22 cellular contexts compared by ENCODE assay signal in the genomic region with DNA sequence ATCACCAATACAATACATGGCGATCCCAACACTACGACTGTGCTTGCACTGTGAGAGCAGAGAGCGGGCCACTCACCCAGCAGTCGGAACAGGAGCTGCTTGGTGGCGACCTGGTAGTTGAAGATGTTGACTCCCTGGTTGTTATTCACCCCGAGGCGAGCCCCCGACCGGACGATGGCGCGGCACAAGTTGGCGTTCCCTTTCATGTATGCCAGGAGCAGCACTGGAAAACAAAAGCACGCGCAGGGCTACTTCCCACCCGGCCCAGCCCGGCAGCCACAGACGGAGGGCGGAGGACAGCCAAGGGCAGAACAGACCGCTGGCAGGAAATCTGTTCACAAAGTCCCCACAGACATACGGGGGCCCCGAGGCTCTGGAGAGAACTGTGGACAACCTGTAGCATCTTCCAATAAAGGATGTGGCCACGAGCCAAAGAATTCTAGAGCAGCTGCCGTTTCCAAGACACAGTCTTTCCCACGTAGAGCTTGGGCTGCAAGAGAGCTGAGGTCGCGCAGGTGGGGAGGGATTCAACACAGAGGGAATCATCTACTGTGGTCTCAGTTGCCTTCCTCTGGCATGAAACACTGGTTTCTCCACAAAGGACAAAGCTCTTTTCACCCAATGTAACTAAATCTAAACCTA. TPM values are rescaled to one million over a fixed set of nuclear protein-coding genes. Genes with fewer than 3 reads are reported as not detected.
DNase-seq lines count a peak whose midpoint lies in the region; ATAC-seq and TF ChIP-seq lines count a peak whose summit lies in the region.
"Had no signal": no experiment of that assay in that cellular context is flagged by ENCODE, and none has a peak within 500 bp of the region (broad histone marks: within the 10 kb centered on the region; RNA-seq: fewer than 3 reads in every experiment).

No MANE protein-coding gene starts in this region.

- H3K9ac ChIP-seq in neuronal stem cell (ENCODE audit: low read depth, low read length, poor library complexity): no peak overlapping the region
- H3K9ac ChIP-seq: BLaER1 treated with 17β-estradiol and CSF1 and Interleukin-3, amounts not matched to agents 10 nM and 100 nM had no signal

- no peak overlapping the region for H3K4me3 Mint-ChIP-seq in CD4-positive, CD25-positive, alpha-beta regulatory T cell

- H3K36me3 ChIP-seq in CD4-positive, CD25-positive, alpha-beta regulatory T cell (ENCODE audit: control insufficient read depth, insufficient read depth, low read length): peaks cover 77% of the 10 kb centered on the region
- H3K36me3 ChIP-seq in SJCRH30 (peaks cover 13% of the 10 kb centered on the region), neuronal stem cell (replicated peaks in 1 of 2; ENCODE audit: control insufficient read depth in 2 of 2, insufficient read depth in 2 of 2, low read length in 2 of 2) (peaks cover 63 to 96% of the 10 kb centered on the region in 2 donors)

- ATAC-seq in CD4-positive, CD25-positive, alpha-beta regulatory T cell (ENCODE audit: low read depth in 2 of 2): no peak
- ATAC-seq in GM18868 (IDR thresholded peaks at IDR 0.05; ENCODE audit: unreplicated experiment): no peak
- ATAC-seq: HepG2, K562 had no signal

- peaks cover 44% of the 10 kb centered on the region for H3K36me3 Mint-ChIP-seq in CD4-positive, CD25-positive, alpha-beta regulatory T cell

- H3K9me3 ChIP-seq in CD4-positive, CD25-positive, alpha-beta regulatory T cell (ENCODE audit: control insufficient read depth in 2 of 2, low read length in 2 of 2): no peaks in the 10 kb centered on the region
- H3K9me3 ChIP-seq in SJCRH30 (replicated peaks) (no peaks in the 10 kb centered on the region), neuronal stem cell (replicated peaks in 1 of 2; ENCODE audit: control insufficient read depth in 2 of 2, insufficient read depth in 1 of 2, low read depth in 1 of 2, low read length in 2 of 2) (no peaks in the 10 kb centered on the region)
- H3K9me3 ChIP-seq: BLaER1 treated with 17β-estradiol and CSF1 and Interleukin-3, amounts not matched to agents 10 nM and 100 nM; MG63; Peyer's patch had no signal

- H4K8ac ChIP-seq in neuronal stem cell (ENCODE audit: low read depth, low read length): no peak overlapping the region

- H2BK12ac ChIP-seq in neuronal stem cell (ENCODE audit: low read length): no peak overlapping the region

- peaks cover 26% of the 10 kb centered on the region for H3K4me1 ChIP-seq in CD4-positive, CD25-positive, alpha-beta regulatory T cell (ENCODE audit: control insufficient read depth, insufficient read depth, low read length, poor library complexity, severe bottlenecking)
- H3K4me1 ChIP-seq in SJCRH30 (no peaks in the 10 kb centered on the region), neuronal stem cell (ENCODE audit: control insufficient read depth in 2 of 2, insufficient read depth in 1 of 2, low read depth in 1 of 2, low read length in 2 of 2) (no peaks in the 10 kb centered on the region)
- H3K4me1 ChIP-seq: Peyer's patch had no signal

- no peak overlapping the region for H3K4me3 ChIP-seq in CD4-positive, CD25-positive, alpha-beta regulatory T cell (ENCODE audit: low read depth, low read length)
- H3K4me3 ChIP-seq in SJCRH30 (no peak overlapping the region), neuronal stem cell (ENCODE audit: low read length in 2 of 2) (no peak overlapping the region), coronary artery (no peak overlapping the region)
- H3K4me3 ChIP-seq: BLaER1 treated with 17β-estradiol and CSF1 and Interleukin-3, amounts not matched to agents 10 nM and 100 nM; K562; MG63; Peyer's patch had no signal

- no peaks in the 10 kb centered on the region for H3K9me3 Mint-ChIP-seq in CD4-positive, CD25-positive, alpha-beta regulatory T cell

- no peak overlapping the region for H3K27ac ChIP-seq in CD4-positive, CD25-positive, alpha-beta regulatory T cell (ENCODE audit: insufficient read depth, low read length, poor library complexity, severe bottlenecking)
- H3K27ac ChIP-seq in SJCRH30: no peak overlapping the region
- H3K27ac ChIP-seq in neuronal stem cell (replicated peaks; ENCODE audit: low read length): no peak overlapping the region
- H3K27ac ChIP-seq in coronary artery: no peak overlapping the region
- H3K27ac ChIP-seq: BLaER1 treated with 17β-estradiol and CSF1 and Interleukin-3, amounts not matched to agents 10 nM and 100 nM; HL-60; Peyer's patch had no signal

- no peak overlapping the region for H4K91ac ChIP-seq in neuronal stem cell (ENCODE audit: low read depth, low read length, poor library complexity)

- no peak overlapping the region for H3K23ac ChIP-seq in neuronal stem cell (ENCODE audit: low read depth, low read length, poor library complexity)

- no peak overlapping the region for H2BK120ac ChIP-seq in neuronal stem cell (ENCODE audit: low read depth, low read length)

- no peak overlapping the region for H2AFZ ChIP-seq in neuronal stem cell (ENCODE audit: low read length)

- no peak overlapping the region for H3K18ac ChIP-seq in neuronal stem cell (ENCODE audit: low read length)

- DNase-seq in NCI-H2196 (lab: John Stamatoyannopoulos, UW; ENCODE audit: unreplicated experiment) (peak; percentile 1), NCI-H2196 treated with DMSO at 0.1 percent for 48 hours (lab: John Stamatoyannopoulos, UW; ENCODE audit: unreplicated experiment) (no peak), SJCRH30 (peak; percentile 22 to 51), neuronal stem cell (ENCODE audit: low spot score) (no peak), coronary artery (ENCODE audit: low spot score) (no peak), NCI-H345 treated with DMSO at 0.1 percent for 48 hours (lab: John Stamatoyannopoulos, UW; ENCODE audit: unreplicated experiment) (no peak)
- no peak for DNase-seq in CD4-positive, CD25-positive, alpha-beta regulatory T cell
- DNase-seq: 8988T, GF-D8, H7, MG63, NCI-H1048, NCI-H1417 treated with DMSO at 0.1 percent for 48 hours, NCI-H1930, NCI-H226, NCI-H774, Peyer's patch had no signal

- H3K4ac ChIP-seq in neuronal stem cell (ENCODE audit: low read length): no peak overlapping the region

- no peaks in the 10 kb centered on the region for H3K27me3 ChIP-seq in CD4-positive, CD25-positive, alpha-beta regulatory T cell (ENCODE audit: control insufficient read depth, insufficient read depth, low read length)
- H3K27me3 ChIP-seq in SJCRH30: no peaks in the 10 kb centered on the region
- H3K27me3 ChIP-seq in neuronal stem cell (ENCODE audit: control insufficient read depth in 3 of 3, insufficient read depth in 3 of 3, low read depth in 1 of 3, low read length in 3 of 3): no peaks in the 10 kb centered on the region
- H3K27me3 ChIP-seq: BLaER1 treated with 17β-estradiol and CSF1 and Interleukin-3, amounts not matched to agents 10 nM and 100 nM; MG63; Peyer's patch had no signal

- H3K79me1 ChIP-seq in neuronal stem cell (ENCODE audit: low read depth, low read length): no peaks in the 10 kb centered on the region

- H2BK15ac ChIP-seq in neuronal stem cell (ENCODE audit: low read length): no peak overlapping the region

- no peak overlapping the region for H2AK5ac ChIP-seq in neuronal stem cell (ENCODE audit: low read depth, low read length)

- H3K27ac Mint-ChIP-seq in CD4-positive, CD25-positive, alpha-beta regulatory T cell: peak overlapping the region in 2 of 3 donors; percentile 55 to 82

- H2BK5ac ChIP-seq in neuronal stem cell (ENCODE audit: low read length): peak overlapping the region; percentile 58

- H3K4me1 Mint-ChIP-seq in CD4-positive, CD25-positive, alpha-beta regulatory T cell: peaks cover 6 to 26% (median 15%) of the 10 kb centered on the region in 4 donors

- H3K14ac ChIP-seq in neuronal stem cell (ENCODE audit: low read length): no peak overlapping the region

- H3K27me3 Mint-ChIP-seq in CD4-positive, CD25-positive, alpha-beta regulatory T cell: no peaks in the 10 kb centered on the region

- TF ChIP-seq CTCF in coronary artery (IDR thresholded peaks at IDR 0.05): no peak

- WGBS in neuronal stem cell (ENCODE audit: extremely low coverage in 2 of 2, insufficient read length in 2 of 2, insufficient replicate concordance in 1 of 2), 2 donors: no CpG with 5 or more reads among the region's 27 CpGs

- H3K4me2 ChIP-seq in neuronal stem cell (ENCODE audit: insufficient read depth, low read length, poor library complexity, severe bottlenecking): no peak overlapping the region
- H3K4me2 ChIP-seq: BLaER1 treated with 17β-estradiol and CSF1 and Interleukin-3, amounts not matched to agents 10 nM and 100 nM had no signal

RNA-seq across cellular contexts. Expression of gene CYB5D2, which starts 27.8 kb away (rescaled TPM):
- 4.9 TPM for total RNA-seq in CD4-positive, CD25-positive, alpha-beta regulatory T cell
- 10 to 100 TPM; 12.5 to 19.0 (median 15.5) TPM for polyA plus RNA-seq in CD4-positive, CD25-positive, alpha-beta regulatory T cell
- total RNA-seq in SJCRH30 (2014; rRNA removed; shearing (Covaris generic)): 3.0 and 3.2 TPM in 2 replicates
- 9.0 TPM for polyA plus RNA-seq in neuronal stem cell (2013, experiment 1 of 2)
- polyA plus RNA-seq in neuronal stem cell (2013, experiment 2 of 2): 8.8 TPM

RNA-seq across cellular contexts. Expression of gene ZZEF1, which starts 27.9 kb away (rescaled TPM):
- 103 TPM for total RNA-seq in CD4-positive, CD25-positive, alpha-beta regulatory T cell
- 1 to 10 TPM; 4.6 to 7.2 (median 5.0) TPM for polyA plus RNA-seq in CD4-positive, CD25-positive, alpha-beta regulatory T cell
- total RNA-seq in SJCRH30 (2014; rRNA removed; shearing (Covaris generic)): 13.2 and 17.4 TPM in 2 replicates
- polyA plus RNA-seq in neuronal stem cell (2013, experiment 1 of 2): 4.7 TPM
- polyA plus RNA-seq in neuronal stem cell (2013, experiment 2 of 2): 4.5 TPM

Comparison
In these comparisons a context has a peak if more than half of its experiments do, and no peak if none do; other contexts are left out.
1. DNase-seq: peak in NCI-H2196 (single experiment) and SJCRH30 (2 of 2); none in NCI-H2196 treated with DMSO at 0.1 percent for 48 hours (single experiment), CD4-positive, CD25-positive, alpha-beta regulatory T cell (0 of 3), neuronal stem cell (single experiment), coronary artery (single experiment) and NCI-H345 treated with DMSO at 0.1 percent for 48 hours (single experiment).